ENCODE assay signal across 17 cellular contexts in the genomic region with DNA sequence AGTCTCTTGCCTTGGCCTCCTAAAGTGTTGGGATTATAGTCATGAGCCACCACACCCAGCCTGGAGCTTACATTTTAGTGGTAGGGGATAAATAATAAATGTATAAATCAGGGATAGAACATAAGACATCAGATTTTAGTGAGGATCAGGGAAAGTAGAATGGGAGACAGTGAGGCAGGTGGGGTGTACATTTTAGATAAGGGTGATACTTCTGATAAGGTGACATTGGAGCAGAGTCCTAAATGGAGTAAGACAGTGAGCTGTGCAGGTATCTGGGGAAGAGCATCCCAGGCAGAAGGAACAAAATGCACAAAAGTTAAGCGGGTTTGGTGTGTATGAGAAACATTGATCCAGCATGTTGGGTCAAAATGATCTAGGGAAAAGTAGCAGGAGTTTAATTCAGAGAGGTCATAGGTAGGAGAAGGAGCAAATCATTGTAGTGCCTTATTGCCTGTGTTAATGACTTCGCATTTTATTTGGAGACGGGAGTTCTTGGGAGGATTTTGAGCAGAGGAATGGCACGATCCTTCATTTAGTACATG. TPM values are rescaled to one million over a fixed set of nuclear protein-coding genes. Genes with fewer than 3 reads are reported as not detected.
A peak's percentile ranks its signal among the peaks of the same experiment; 100 is the strongest.
DNase-seq lines count a peak whose midpoint lies in the region; ATAC-seq and TF ChIP-seq lines count a peak whose summit lies in the region.
"Had no signal": no experiment of that assay in that cellular context is flagged by ENCODE, and none has a peak within 500 bp of the region (broad histone marks: within the 10 kb centered on the region; RNA-seq: fewer than 3 reads in every experiment).

No MANE protein-coding gene starts in this region.

- peaks cover 77% of the 10 kb centered on the region for H3K4me1 Mint-ChIP-seq in CD8-positive, alpha-beta T cell (ENCODE audit: low read depth)
- H3K4me1 Mint-ChIP-seq in activated CD8-positive, alpha-beta T cell treated with anti-CD3 and anti-CD28 coated beads for 36 hours (ENCODE audit: low read depth) = peaks cover 50% of the 10 kb centered on the region
- peaks cover 54 to 63% of the 10 kb centered on the region in 2 donors for H3K4me1 Mint-ChIP-seq in immature natural killer cell

- no peak for ATAC-seq in CD8-positive, alpha-beta T cell
- ATAC-seq in activated CD8-positive, alpha-beta T cell treated with anti-CD3 and anti-CD28 coated beads for 36 hours = no peak
- no peak for ATAC-seq in right lobe of liver
- ATAC-seq: foreskin keratinocyte had no signal

- POLR2A ChIA-PET in CD8-positive, alpha-beta T cell (lab: Charles Lee) = interaction anchor here (1.0 kb wide), 1 partner anchor 277 kb away, joined by 3 read pairs; the partner anchor contains the start of gene RNU11
- POLR2A ChIA-PET in activated CD8-positive, alpha-beta T cell treated with anti-CD3 and anti-CD28 coated beads for 36 hours (lab: Charles Lee) = no interaction called here

- H3K36me3 Mint-ChIP-seq in CD8-positive, alpha-beta T cell = peaks cover 2% of the 10 kb centered on the region
- H3K36me3 Mint-ChIP-seq in activated CD8-positive, alpha-beta T cell treated with anti-CD3 and anti-CD28 coated beads for 36 hours (ENCODE audit: low read depth) = peaks cover 2% of the 10 kb centered on the region
- H3K36me3 Mint-ChIP-seq in immature natural killer cell = no peaks in the 10 kb centered on the region

- H4K20me1 ChIP-seq in BLaER1 treated with 17β-estradiol and CSF1 and Interleukin-3, amounts not matched to agents 10 nM and 100 nM = peaks cover 0 to 43% (median 4%) of the 10 kb centered on the region in 11 experiments; a peak in 9 of 22 replicates

- peaks cover 33 to 46% (median 38%) of the 10 kb centered on the region in 10 experiments for H3K4me1 ChIP-seq in BLaER1 treated with 17β-estradiol and CSF1 and Interleukin-3, amounts not matched to agents 10 nM and 100 nM
- H3K4me1 ChIP-seq in CD8-positive, alpha-beta T cell (ENCODE audit: insufficient read depth, low read length) = peaks cover 73% of the 10 kb centered on the region
- H3K4me1 ChIP-seq in right lobe of liver = peaks cover 0 to 10% (median 6%) of the 10 kb centered on the region in 4 donors
- H3K4me1 ChIP-seq: foreskin keratinocyte had no signal

- H3K9me3 ChIP-seq in BLaER1 treated with 17β-estradiol and CSF1 and Interleukin-3, amounts not matched to agents 10 nM and 100 nM (replicated peaks in 1 of 11) = no peaks in the 10 kb centered on the region
- no peaks in the 10 kb centered on the region for H3K9me3 ChIP-seq in CD8-positive, alpha-beta T cell (ENCODE audit: low read length)
- H3K9me3 ChIP-seq in right lobe of liver = no peaks in the 10 kb centered on the region
- H3K9me3 ChIP-seq: colonic mucosa, left ventricle myocardium inferior, thyroid gland had no signal

- H3K4me3 Mint-ChIP-seq in CD8-positive, alpha-beta T cell = peak overlapping the region; percentile 5
- H3K4me3 Mint-ChIP-seq in activated CD8-positive, alpha-beta T cell treated with anti-CD3 and anti-CD28 coated beads for 36 hours = no peak overlapping the region
- H3K4me3 Mint-ChIP-seq in immature natural killer cell = peak overlapping the region; percentile 39 to 79 (median 67)

- H3K27ac Mint-ChIP-seq in CD8-positive, alpha-beta T cell = peak overlapping the region; percentile 89
- H3K27ac Mint-ChIP-seq in activated CD8-positive, alpha-beta T cell treated with anti-CD3 and anti-CD28 coated beads for 36 hours = peak overlapping the region; percentile 89
- peak overlapping the region; percentile 89 to 98 (median 94) for H3K27ac Mint-ChIP-seq in immature natural killer cell

- no peaks in the 10 kb centered on the region for H3K9me3 Mint-ChIP-seq in CD8-positive, alpha-beta T cell
- H3K9me3 Mint-ChIP-seq in activated CD8-positive, alpha-beta T cell treated with anti-CD3 and anti-CD28 coated beads for 36 hours = no peaks in the 10 kb centered on the region
- no peaks in the 10 kb centered on the region for H3K9me3 Mint-ChIP-seq in immature natural killer cell

- peak overlapping the region in 4 of 11 experiments; percentile 70 to 89 (median 84); a peak in 6 of 22 replicates for H3K4me2 ChIP-seq in BLaER1 treated with 17β-estradiol and CSF1 and Interleukin-3, amounts not matched to agents 10 nM and 100 nM

- no peak overlapping the region for H3K9ac ChIP-seq in BLaER1 treated with 17β-estradiol and CSF1 and Interleukin-3, amounts not matched to agents 10 nM and 100 nM

- H3K36me3 ChIP-seq in BLaER1 treated with 17β-estradiol and CSF1 and Interleukin-3, amounts not matched to agents 10 nM and 100 nM = 0 out of 22 replicates have a peak, but pooled peaks cover 0 to 5% (median 0%) of the 10 kb centered on the region in 11 experiments
- H3K36me3 ChIP-seq in CD8-positive, alpha-beta T cell (ENCODE audit: insufficient read depth, low read length) = no peaks in the 10 kb centered on the region
- H3K36me3 ChIP-seq in right lobe of liver = no peaks in the 10 kb centered on the region
- H3K36me3 ChIP-seq: colonic mucosa, left ventricle myocardium inferior, thyroid gland had no signal

- CTCF ChIA-PET in CD8-positive, alpha-beta T cell (lab: Charles Lee) = interaction anchor here (1.0 to 1.1 kb wide), 2 partner anchors 43 to 48 kb away, joined by 3 read pairs; no protein-coding TSS in a partner anchor
- CTCF ChIA-PET in activated CD8-positive, alpha-beta T cell treated with anti-CD3 and anti-CD28 coated beads for 36 hours (lab: Charles Lee) = no interaction called here

- intact Hi-C loops in CD8-positive, alpha-beta T cell (cut with DNase I, micrococcal nuclease) = loop anchor here (5.0 kb wide), 4 partner anchors 37 to 343 kb away; partner anchors contain the start of gene TAF12 (in 1 of the 2)
- intact Hi-C loops in activated CD8-positive, alpha-beta T cell treated with anti-CD3 and anti-CD28 coated beads for 36 hours (cut with micrococcal nuclease) = loop anchor here (5.0 kb wide), 1 partner anchor 37 kb away; no protein-coding TSS in a partner anchor
- intact Hi-C loops in right lobe of liver (cut with DNase I) = no loop called here

- no peaks in the 10 kb centered on the region for H3K27me3 ChIP-seq in BLaER1 treated with 17β-estradiol and CSF1 and Interleukin-3, amounts not matched to agents 10 nM and 100 nM
- no peaks in the 10 kb centered on the region for H3K27me3 ChIP-seq in CD8-positive, alpha-beta T cell (ENCODE audit: insufficient read depth, low read length)
- H3K27me3 ChIP-seq in right lobe of liver = no peaks in the 10 kb centered on the region
- H3K27me3 ChIP-seq: colonic mucosa, foreskin keratinocyte, thyroid gland had no signal

- H3K27me3 Mint-ChIP-seq in CD8-positive, alpha-beta T cell (ENCODE audit: low read depth) = no peaks in the 10 kb centered on the region
- H3K27me3 Mint-ChIP-seq in activated CD8-positive, alpha-beta T cell treated with anti-CD3 and anti-CD28 coated beads for 36 hours = no peaks in the 10 kb centered on the region
- H3K27me3 Mint-ChIP-seq in immature natural killer cell (ENCODE audit: low read depth in 3 of 3) = peaks cover 0 to 2% (median 2%) of the 10 kb centered on the region in 3 donors

- peak overlapping the region in 6 of 11 experiments; percentile 71 to 82 (median 80); a peak in 11 of 22 replicates for H3K27ac ChIP-seq in BLaER1 treated with 17β-estradiol and CSF1 and Interleukin-3, amounts not matched to agents 10 nM and 100 nM
- H3K27ac ChIP-seq in CD8-positive, alpha-beta T cell (ENCODE audit: low read depth, low read length) = no peak overlapping the region
- H3K27ac ChIP-seq in right lobe of liver = no peak overlapping the region
- H3K27ac ChIP-seq: foreskin keratinocyte, left ventricle myocardium inferior, thyroid gland had no signal

- no peak for DNase-seq in CD8-positive, alpha-beta T cell
- DNase-seq in activated CD8-positive, alpha-beta T cell treated with anti-CD3 and anti-CD28 coated beads for 36 hours = no peak
- DNase-seq in immature natural killer cell = no peak
- no peak for DNase-seq in right lobe of liver
- DNase-seq in COLO668 (lab: John Stamatoyannopoulos, UW; ENCODE audit: unreplicated experiment) = no peak
- no peak for DNase-seq in Kasumi-1 (lab: John Stamatoyannopoulos, UW)
- DNase-seq: activated effector memory CD4-positive, alpha-beta T cell treated with Interleukin-2 at 50 U/mL for 16 hours; colonic mucosa; foreskin keratinocyte; left ventricle myocardium inferior; NCI-H1930; NCI-H446; NK-92 treated with Interleukin-12 subunit alpha and Interleukin-12 subunit beta, amount 100 ng/mL, for 24 hours; stimulated activated CD4-positive, alpha-beta T cell treated with anti-CD3 and anti-CD28 coated beads, Interleukin-4, amount 100 ng/mL, for 24 hours; thyroid gland had no signal

- WGBS in right lobe of liver (ENCODE audit: insufficient coverage, low coverage, low lambda C conversion rate, missing lambda C conversion rate) = 100% methylated on average over 3 of the region's 4 CpGs

- no peak for TF ChIP-seq POLR2A in right lobe of liver (IDR thresholded peaks at IDR 0.05)

- no peak for TF ChIP-seq CTCF in CD8-positive, alpha-beta T cell (IDR thresholded peaks at IDR 0.05)
- no peak for TF ChIP-seq CTCF in activated CD8-positive, alpha-beta T cell treated with anti-CD3 and anti-CD28 coated beads for 36 hours (IDR thresholded peaks at IDR 0.05)
- TF ChIP-seq CTCF in right lobe of liver (IDR thresholded peaks at IDR 0.05) = no peak

- no peak overlapping the region for H3K4me3 ChIP-seq in BLaER1 treated with 17β-estradiol and CSF1 and Interleukin-3, amounts not matched to agents 10 nM and 100 nM
- no peak overlapping the region for H3K4me3 ChIP-seq in CD8-positive, alpha-beta T cell (ENCODE audit: low read depth, low read length)
- H3K4me3 ChIP-seq in right lobe of liver = no peak overlapping the region
- H3K4me3 ChIP-seq: colonic mucosa, left ventricle myocardium inferior, skin epidermis, thyroid gland had no signal

RNA-seq across cellular contexts. Expression of gene EPB41, which starts 11.1 kb away (rescaled TPM):
- total RNA-seq in CD8-positive, alpha-beta T cell = 100 to 1,000 TPM; 109 to 117 TPM
- total RNA-seq in activated CD8-positive, alpha-beta T cell treated with anti-CD3 and anti-CD28 coated beads for 36 hours = 10 to 100 TPM; 74.9 to 80.3 TPM
- 10 to 100 TPM; 39.7 to 88.9 (median 59.4) TPM for polyA plus RNA-seq in immature natural killer cell
- total RNA-seq in right lobe of liver = 10 to 100 TPM; 35.3 to 58.7 (median 49.2) TPM

Comparison
In these comparisons a context has a peak if more than half of its experiments do, and no peak if none do; other contexts are left out.
1. H3K27ac ChIP-seq: peak in BLaER1 treated with 17β-estradiol and CSF1 and Interleukin-3, amounts not matched to agents 10 nM and 100 nM (6 of 11); none in CD8-positive, alpha-beta T cell (single experiment) and right lobe of liver (0 of 3).
2. intact Hi-C loops: an anchor here in CD8-positive, alpha-beta T cell (5.0 kb wide) and activated CD8-positive, alpha-beta T cell treated with anti-CD3 and anti-CD28 coated beads for 36 hours (5.0 kb wide); none called in right lobe of liver.
3. Peak in every context shown above with its lines, with median percentiles within 50 percentile points of each other: H3K27ac Mint-ChIP-seq.